ENCODE assay signal across 9 cellular contexts in genomic region chr17:57935833-57936807, GRCh38. TPM values are rescaled to one million over a fixed set of nuclear protein-coding genes. Genes with fewer than 3 reads are reported as not detected.
A peak's percentile ranks its signal among the peaks of the same experiment; 100 is the strongest.
DNase-seq lines count a peak whose midpoint lies in the region; ATAC-seq, FAIRE-seq and TF ChIP-seq lines count a peak whose summit lies in the region.
"Had no signal": no experiment of that assay in that cellular context is flagged by ENCODE, and none has a peak within 500 bp of the region (broad histone marks: within the 10 kb centered on the region; RNA-seq: fewer than 3 reads in every experiment).

No MANE protein-coding gene starts in this region.

- H3K36me3 Mint-ChIP-seq in naive thymus-derived CD4-positive, alpha-beta T cell, result no peaks in the 10 kb centered on the region
- H3K36me3 Mint-ChIP-seq: activated naive CD8-positive, alpha-beta T cell treated with anti-CD3 and anti-CD28 coated beads, Interleukin-2, amount 10 ng/mL, durations not matched to agents 7 days and 5 days had no signal

- H3K27me3 Mint-ChIP-seq in naive thymus-derived CD4-positive, alpha-beta T cell, result peaks cover 4 to 24% (median 11%) of the 10 kb centered on the region in 5 donors

- H3K27ac ChIP-seq in A549, result peak overlapping the region; percentile 74 to 87
- H3K27ac ChIP-seq in epithelial cell of prostate, result peak overlapping the region; percentile 70
- peak overlapping the region; percentile 96 for H3K27ac ChIP-seq in muscle layer of duodenum (ENCODE audit: low read length)
- no peak overlapping the region for H3K27ac ChIP-seq in naive thymus-derived CD4-positive, alpha-beta T cell (ENCODE audit: low read depth, low read length)

- peaks cover 0 to 13% (median 11%) of the 10 kb centered on the region in 7 donors for H3K4me1 Mint-ChIP-seq in naive thymus-derived CD4-positive, alpha-beta T cell

- H3K4me2 ChIP-seq in A549, result peak overlapping the region; percentile 78

- ATAC-seq in A549 (peak; percentile 26 to 51; a peak in 4 of 6 replicates), GM18873 (IDR thresholded peaks at IDR 0.05; ENCODE audit: low FRiP score, unreplicated experiment) (no peak)
- ATAC-seq in naive thymus-derived CD4-positive, alpha-beta T cell, result no peak

- TF ChIP-seq RAD21 in A549 (conservative IDR thresholded peaks at IDR 0.05 in 1 of 2, IDR thresholded peaks at IDR 0.05 in 1 of 2), result no peak

- H3K4me3 Mint-ChIP-seq in naive thymus-derived CD4-positive, alpha-beta T cell, result no peak overlapping the region
- H3K4me3 Mint-ChIP-seq: activated naive CD8-positive, alpha-beta T cell treated with anti-CD3 and anti-CD28 coated beads, Interleukin-2, amount 10 ng/mL, durations not matched to agents 7 days and 5 days had no signal

- no peak for TF ChIP-seq EP300 in A549 (IDR thresholded peaks at IDR 0.05)

- POLR2A ChIA-PET in A549 (lab: Yijun Ruan, JAX), result interaction anchor here (1.0 to 2.2 kb wide), 4 partner anchors 8 to 71 kb away, joined by 3 to 13 read pairs (median 8); partner anchors contain the start of gene SRSF1
- POLR2A ChIA-PET in naive thymus-derived CD4-positive, alpha-beta T cell (lab: Charles Lee), result no interaction called here

- CTCF ChIA-PET in A549 (lab: Yijun Ruan, JAX), result interaction anchor here (0.6 to 20.4 kb wide), 12 partner anchors 11 to 283 kb away, joined by 3 to 222 read pairs (median 4); partner anchors contain the start of genes CUEDC1 and MKS1
- CTCF ChIA-PET in naive thymus-derived CD4-positive, alpha-beta T cell (lab: Charles Lee), result no interaction called here

- H3K27ac Mint-ChIP-seq in naive thymus-derived CD4-positive, alpha-beta T cell, result no peak overlapping the region
- H3K27ac Mint-ChIP-seq: activated naive CD8-positive, alpha-beta T cell treated with anti-CD3 and anti-CD28 coated beads, Interleukin-2, amount 10 ng/mL, durations not matched to agents 7 days and 5 days had no signal

- no peak for DNase-seq in A549 (ENCODE audit: low read depth in 1 of 2, low spot score in 1 of 2)
- peak; percentile 81 for DNase-seq in NCI-H82 treated with DMSO at 0.1 percent for 48 hours (lab: John Stamatoyannopoulos, UW; ENCODE audit: unreplicated experiment)
- DNase-seq in epithelial cell of prostate (ENCODE audit: low read depth, low spot score), result no peak
- no peak for DNase-seq in naive thymus-derived CD4-positive, alpha-beta T cell
- DNase-seq in activated CD4-positive, alpha-beta T cell treated with anti-CD3 and anti-CD28 coated beads for 4 hours, result no peak
- no peak for DNase-seq in NCI-H187 treated with DMSO at 0.1 percent for 48 hours (lab: John Stamatoyannopoulos, UW)
- DNase-seq: activated naive CD8-positive, alpha-beta T cell treated with anti-CD3 and anti-CD28 coated beads, Interleukin-2, amount 10 ng/mL, durations not matched to agents 7 days and 5 days had no signal

- FAIRE-seq in A549 (lab: Jason Lieb, UNC), result no peak

- H3K36me3 ChIP-seq in muscle layer of duodenum (ENCODE audit: control insufficient read depth in 1 of 2, insufficient read depth in 2 of 2, low read length in 2 of 2), result peaks cover 0 to 3% of the 10 kb centered on the region in 2 donors
- no peaks in the 10 kb centered on the region for H3K36me3 ChIP-seq in naive thymus-derived CD4-positive, alpha-beta T cell (ENCODE audit: control insufficient read depth in 2 of 3, insufficient read depth in 3 of 3, low read length in 3 of 3)

- WGBS in A549 (ENCODE audit: missing lambda C conversion rate), result 78% methylated on average over 11 of the region's 11 CpGs

- H3K4me1 ChIP-seq in A549, result peaks cover 96% of the 10 kb centered on the region
- H3K4me1 ChIP-seq in muscle layer of duodenum (ENCODE audit: control insufficient read depth in 1 of 2, insufficient read depth in 2 of 2, low read length in 2 of 2), result peaks cover 27 to 88% of the 10 kb centered on the region in 2 donors
- no peaks in the 10 kb centered on the region for H3K4me1 ChIP-seq in naive thymus-derived CD4-positive, alpha-beta T cell (ENCODE audit: control insufficient read depth in 2 of 2, insufficient read depth in 2 of 2, low read length in 2 of 2)

- no peaks in the 10 kb centered on the region for H3K9me3 Mint-ChIP-seq in naive thymus-derived CD4-positive, alpha-beta T cell
- H3K9me3 Mint-ChIP-seq: activated naive CD8-positive, alpha-beta T cell treated with anti-CD3 and anti-CD28 coated beads, Interleukin-2, amount 10 ng/mL, durations not matched to agents 7 days and 5 days had no signal

- no peaks in the 10 kb centered on the region for H3K27me3 ChIP-seq in muscle layer of duodenum (ENCODE audit: low read depth, low read length)
- H3K27me3 ChIP-seq in naive thymus-derived CD4-positive, alpha-beta T cell (ENCODE audit: control insufficient read depth in 2 of 2, insufficient read depth in 2 of 2, low read length in 2 of 2), result no peaks in the 10 kb centered on the region

- no peak for TF ChIP-seq POLR2A in A549 (IDR thresholded peaks at IDR 0.05; ENCODE audit: low read length)

- H3K9me3 ChIP-seq in A549 (no peaks in the 10 kb centered on the region), muscle layer of duodenum (ENCODE audit: control insufficient read depth in 1 of 2, low read length in 2 of 2) (no peaks in the 10 kb centered on the region)
- no peaks in the 10 kb centered on the region for H3K9me3 ChIP-seq in naive thymus-derived CD4-positive, alpha-beta T cell (ENCODE audit: control insufficient read depth in 2 of 3, low read length in 3 of 3)

- H3K4me3 ChIP-seq in A549, result no peak overlapping the region
- peak overlapping the region in 1 of 2 donors; percentile 27 for H3K4me3 ChIP-seq in muscle layer of duodenum (ENCODE audit: low read depth in 1 of 2, low read length in 2 of 2)
- H3K4me3 ChIP-seq in naive thymus-derived CD4-positive, alpha-beta T cell (ENCODE audit: low read length), result no peak overlapping the region

- intact Hi-C loops in naive thymus-derived CD4-positive, alpha-beta T cell (cut with micrococcal nuclease), result no loop called here

- TF ChIP-seq CTCF in A549 (IDR thresholded peaks at IDR 0.05), result no peak

TF ChIP-seq in A549, 52 proteins besides CTCF, POLR2A, EP300 and RAD21:
- TF ChIP-seq MAZ (IDR thresholded peaks at IDR 0.05; ENCODE audit: borderline replicate concordance, low read depth, low read length) (no peak), CEBPB (IDR thresholded peaks at IDR 0.05) (peak; percentile 54 to 79; a peak in 3 of 4 replicates), EHF (CRISPR knock-in tag; IDR thresholded peaks at IDR 0.05) (no peak)
TF ChIP-seq in A549: peak in this region for 1.

RNA-seq across cellular contexts. Expression of gene CUEDC1, which starts 19.1 kb away (rescaled TPM):
- polyA plus RNA-seq in A549 (2011; rRNA removed) (44.3 and 54.8 TPM in 2 replicates), A549 (2017; fragmentation: RNase III; extraction: RNeasy Plus Mini Kit Qiagen cat#74134 plus additional on column Dnase treatment) (70.7 to 103 TPM (median 90.6 TPM) in 3 replicates)
- polyA plus RNA-seq in A549 (2012; cell fraction: cytosol; rRNA removed), result 47.9 and 48.0 TPM in 2 replicates
- polyA plus RNA-seq in A549 (2012; cell fraction: nucleus; rRNA removed), result 222 and 260 TPM in 2 replicates
- polyA minus RNA-seq in A549 (2011; rRNA and poly(A)+ RNA removed), result 20.1 and 41.6 TPM in 2 replicates
- 1 to 10 TPM in 3 of 5 experiments, under 1 TPM in 2; 0.10 to 7.7 (median 1.0) TPM for total RNA-seq in naive thymus-derived CD4-positive, alpha-beta T cell
- polyA plus RNA-seq in naive thymus-derived CD4-positive, alpha-beta T cell, result not detected

RNA-seq across cellular contexts. Expression of gene VEZF1, which starts 51.9 kb away (rescaled TPM):
- polyA plus RNA-seq in A549 (2011; rRNA removed), result 57.7 and 63.8 TPM in 2 replicates
- 19.9 and 25.2 TPM in 2 replicates for polyA plus RNA-seq in A549 (2012; cell fraction: cytosol; rRNA removed)
- polyA plus RNA-seq in A549 (2012; cell fraction: nucleus; rRNA removed), result 12.5 and 13.7 TPM in 2 replicates
- polyA plus RNA-seq in A549 (2017; fragmentation: RNase III; extraction: RNeasy Plus Mini Kit Qiagen cat#74134 plus additional on column Dnase treatment), result 48.1 to 55.5 TPM (median 50.3 TPM) in 3 replicates
- polyA minus RNA-seq in A549 (2011; rRNA and poly(A)+ RNA removed), result 83.1 and 90.7 TPM in 2 replicates
- 10 to 100 TPM; 43.2 to 81.9 (median 46.3) TPM for total RNA-seq in naive thymus-derived CD4-positive, alpha-beta T cell
- 10 to 100 TPM; 47.6 to 51.2 TPM for polyA plus RNA-seq in naive thymus-derived CD4-positive, alpha-beta T cell

Comparison
In these comparisons a context has a peak if more than half of its experiments do, and no peak if none do; other contexts are left out.
1. ATAC-seq: peak in A549 (2 of 2); none in GM18873 (single experiment) and naive thymus-derived CD4-positive, alpha-beta T cell (single experiment).
2. RNA of gene CUEDC1, which starts 19.1 kb away (polyA plus RNA-seq): 44.3 to 260 TPM in A549; not detected in naive thymus-derived CD4-positive, alpha-beta T cell; every median in the first group is over 10 times any median in the second.